ENCODE assay signal across 36 cellular contexts in genomic region chr11:88575876-88576275, GRCh38.
"Had no signal": no experiment of that assay in that cellular context is flagged by ENCODE, and none has a peak within 500 bp of the region (broad histone marks: within the 10 kb centered on the region; RNA-seq: fewer than 3 reads in every experiment).

No MANE protein-coding gene starts in this region.

- FAIRE-seq: bronchial epithelial cell, TTC549 had no signal

- H3K9me3 Mint-ChIP-seq: activated B cell treated with CpG ODN at 0.5 μM for 24 hours; activated CD4-positive, alpha-beta memory T cell treated with anti-CD3 and anti-CD28 coated beads, Interleukin-2, amount 10 ng/mL, durations not matched to agents 7 days and 5 days; activated CD4-positive, alpha-beta T cell treated with anti-CD3 and anti-CD28 coated beads, Interleukin-2, amount 10 ng/mL, durations not matched to agents 7 days and 5 days; activated naive CD4-positive, alpha-beta T cell treated with anti-CD3 and anti-CD28 coated beads, Interleukin-2, amount 10 ng/mL, durations not matched to agents 7 days and 5 days; activated naive CD8-positive, alpha-beta T cell treated with anti-CD3 and anti-CD28 coated beads, Interleukin-2, amount 10 ng/mL, durations not matched to agents 7 days and 5 days; activated naive CD8-positive, alpha-beta T cell treated with anti-CD3 and anti-CD28 coated beads, Interleukin-2, amount 50 U/mL, for 24 hours; activated T-cell treated with anti-CD3 and anti-CD28 coated beads, Interleukin-2, amount 50 U/mL, for 24 hours; activated T-helper 2 cell treated with anti-CD3 and anti-CD28 coated beads, Interferon-gamma antibody, Interleukin-2, Interleukin-4, amounts not matched to agents 10 μg/mL and 5 μg/mL and 100 μg/mL, durations not matched to agents 14 hours and 24 hours and 36 hours; brain; central memory CD8-positive, alpha-beta T cell; T-helper 1 cell treated with Interleukin-12 subunit alpha and Interleukin-12 subunit beta and Interleukin-4 antibody, amounts not matched to agents 30 μg/mL and 1 μg/mL, for 36 hours; T-helper 2 cell treated with Interferon-gamma antibody and Interleukin-4, amounts not matched to agents 5 μg/mL and 100 μg/mL, for 36 hours had no signal

- H3K36me3 Mint-ChIP-seq: activated CD8-positive, alpha-beta memory T cell treated with anti-CD3 and anti-CD28 coated beads, Interleukin-2, amount 10 ng/mL, durations not matched to agents 7 days and 5 days; activated naive CD4-positive, alpha-beta T cell treated with anti-CD3 and anti-CD28 coated beads, Interleukin-2, amount 10 ng/mL, durations not matched to agents 7 days and 5 days; activated naive CD4-positive, alpha-beta T cell treated with anti-CD3 and anti-CD28 coated beads, Interleukin-2, amount 50 U/mL, for 24 hours; activated naive CD8-positive, alpha-beta T cell treated with anti-CD3 and anti-CD28 coated beads, Interleukin-2, amount 10 ng/mL, durations not matched to agents 7 days and 5 days; brain had no signal

- DNase-seq: activated B cell treated with CpG ODN at 0.5 μM for 24 hours; activated CD4-positive, alpha-beta memory T cell treated with anti-CD3 and anti-CD28 coated beads, Interleukin-2, amount 10 ng/mL, durations not matched to agents 7 days and 5 days; activated CD4-positive, alpha-beta T cell treated with anti-CD3 and anti-CD28 coated beads for 48 hours; activated CD4-positive, alpha-beta T cell treated with anti-CD3 and anti-CD28 coated beads, Interleukin-2, amount 10 ng/mL, durations not matched to agents 7 days and 5 days; activated CD4-positive, alpha-beta T cell treated with anti-CD3 and anti-CD28 coated beads, Interleukin-2, amount 50 U/mL, for 48 hours; activated CD4-positive, CD25-positive, alpha-beta regulatory T cell treated with anti-CD3 and anti-CD28 coated beads, Interleukin-2, amount 50 U/mL, for 72 hours; activated CD8-positive, alpha-beta memory T cell treated with anti-CD3 and anti-CD28 coated beads for 24 hours; activated CD8-positive, alpha-beta memory T cell treated with anti-CD3 and anti-CD28 coated beads, Interleukin-2, amount 10 ng/mL, durations not matched to agents 7 days and 5 days; activated CD8-positive, alpha-beta memory T cell treated with anti-CD3 and anti-CD28 coated beads, Interleukin-2, amount 50 U/mL, for 48 hours; activated CD8-positive, alpha-beta T cell treated with anti-CD3 and anti-CD28 coated beads, Interleukin-2, amount 10 ng/mL, durations not matched to agents 7 days and 5 days; activated effector memory CD4-positive, alpha-beta T cell treated with Interleukin-2 at 50 U/mL for 16 hours; activated gamma-delta T cell; activated naive CD4-positive, alpha-beta T cell treated with anti-CD3 and anti-CD28 coated beads, Interleukin-2, amount 10 ng/mL, durations not matched to agents 7 days and 5 days; activated naive CD4-positive, alpha-beta T cell treated with Interleukin-2 at 50 U/mL for 16 hours; activated naive CD8-positive, alpha-beta T cell treated with anti-CD3 and anti-CD28 coated beads, Interleukin-2, amount 10 ng/mL, durations not matched to agents 7 days and 5 days; activated naive CD8-positive, alpha-beta T cell treated with anti-CD3 and anti-CD28 coated beads, Interleukin-2, amount 50 U/mL, for 24 hours; activated T-cell treated with anti-CD3 and anti-CD28 coated beads, Interleukin-2, amount 50 U/mL, for 24 hours; activated T-cell treated with anti-CD3 and anti-CD28 coated beads, Interleukin-2, amount 50 U/mL, for 48 hours; amygdala; anterior cingulate cortex; caudate nucleus; T-helper 1 cell; T-helper 2 cell; T-helper 9 cell had no signal

- H3K27me3 Mint-ChIP-seq: activated B cell treated with CpG ODN at 0.5 μM for 24 hours; activated naive CD4-positive, alpha-beta T cell treated with anti-CD3 and anti-CD28 coated beads, Interleukin-2, amount 10 ng/mL, durations not matched to agents 7 days and 5 days; activated naive CD8-positive, alpha-beta T cell treated with anti-CD3 and anti-CD28 coated beads, Interleukin-2, amount 10 ng/mL, durations not matched to agents 7 days and 5 days; brain had no signal

- H3K27ac ChIP-seq: ascending aorta, cardiac muscle cell, VCaP had no signal

- H3K4me3 Mint-ChIP-seq: activated B cell treated with CpG ODN at 0.5 μM for 24 hours; activated CD4-positive, alpha-beta memory T cell treated with anti-CD3 and anti-CD28 coated beads, Interleukin-2, amount 10 ng/mL, durations not matched to agents 7 days and 5 days; activated CD4-positive, alpha-beta T cell treated with anti-CD3 and anti-CD28 coated beads, Interleukin-2, amount 10 ng/mL, durations not matched to agents 7 days and 5 days; activated CD8-positive, alpha-beta memory T cell treated with anti-CD3 and anti-CD28 coated beads, Interleukin-2, amount 10 ng/mL, durations not matched to agents 7 days and 5 days; activated CD8-positive, alpha-beta T cell treated with anti-CD3 and anti-CD28 coated beads, Interleukin-2, amount 10 ng/mL, durations not matched to agents 7 days and 5 days; activated naive CD4-positive, alpha-beta T cell treated with anti-CD3 and anti-CD28 coated beads, Interleukin-2, amount 10 ng/mL, durations not matched to agents 7 days and 5 days; activated naive CD4-positive, alpha-beta T cell treated with anti-CD3 and anti-CD28 coated beads, Interleukin-2, amount 50 U/mL, for 24 hours; activated naive CD8-positive, alpha-beta T cell; activated naive CD8-positive, alpha-beta T cell treated with anti-CD3 and anti-CD28 coated beads, Interleukin-2, amount 10 ng/mL, durations not matched to agents 7 days and 5 days; activated naive CD8-positive, alpha-beta T cell treated with anti-CD3 and anti-CD28 coated beads, Interleukin-2, amount 50 U/mL, for 24 hours; activated T-cell treated with anti-CD3 and anti-CD28 coated beads, Interleukin-2, amount 50 U/mL, for 24 hours; brain; central memory CD8-positive, alpha-beta T cell; T-helper 1 cell treated with Interleukin-12 subunit alpha and Interleukin-12 subunit beta and Interleukin-4 antibody, amounts not matched to agents 30 μg/mL and 1 μg/mL, for 36 hours; T-helper 2 cell treated with Interferon-gamma antibody and Interleukin-4, amounts not matched to agents 5 μg/mL and 100 μg/mL, for 36 hours had no signal

- H3K4me1 ChIP-seq: ascending aorta had no signal

- H3K9me3 ChIP-seq: ascending aorta had no signal

- H3K36me3 ChIP-seq: ascending aorta, cardiac muscle cell had no signal

- ATAC-seq: activated CD8-positive, alpha-beta memory T cell treated with anti-CD3 and anti-CD28 coated beads, Interleukin-2, amount 10 ng/mL, durations not matched to agents 7 days and 5 days; activated CD8-positive, alpha-beta T cell treated with anti-CD3 and anti-CD28 coated beads, Interleukin-2, amount 10 ng/mL, durations not matched to agents 7 days and 5 days; activated naive CD8-positive, alpha-beta T cell treated with anti-CD3 and anti-CD28 coated beads, Interleukin-2, amount 50 U/mL, for 24 hours had no signal

- H3K27me3 ChIP-seq: ascending aorta, cardiac muscle cell had no signal

- H3K4me3 ChIP-seq: ascending aorta, cardiac muscle cell had no signal

- H3K4me1 Mint-ChIP-seq: activated B cell treated with CpG ODN at 0.5 μM for 24 hours; activated CD4-positive, alpha-beta memory T cell treated with anti-CD3 and anti-CD28 coated beads, Interleukin-2, amount 10 ng/mL, durations not matched to agents 7 days and 5 days; activated CD4-positive, alpha-beta T cell treated with anti-CD3 and anti-CD28 coated beads, Interleukin-2, amount 10 ng/mL, durations not matched to agents 7 days and 5 days; activated CD8-positive, alpha-beta memory T cell treated with anti-CD3 and anti-CD28 coated beads, Interleukin-2, amount 10 ng/mL, durations not matched to agents 7 days and 5 days; activated naive CD4-positive, alpha-beta T cell treated with anti-CD3 and anti-CD28 coated beads, Interleukin-2, amount 10 ng/mL, durations not matched to agents 7 days and 5 days; activated naive CD4-positive, alpha-beta T cell treated with anti-CD3 and anti-CD28 coated beads, Interleukin-2, amount 50 U/mL, for 24 hours; activated naive CD8-positive, alpha-beta T cell treated with anti-CD3 and anti-CD28 coated beads, Interleukin-2, amount 10 ng/mL, durations not matched to agents 7 days and 5 days; activated naive CD8-positive, alpha-beta T cell treated with anti-CD3 and anti-CD28 coated beads, Interleukin-2, amount 50 U/mL, for 24 hours; brain; central memory CD8-positive, alpha-beta T cell had no signal

- H3K27ac Mint-ChIP-seq: activated B cell treated with CpG ODN at 0.5 μM for 24 hours; activated CD4-positive, alpha-beta memory T cell treated with anti-CD3 and anti-CD28 coated beads, Interleukin-2, amount 10 ng/mL, durations not matched to agents 7 days and 5 days; activated CD4-positive, alpha-beta T cell treated with anti-CD3 and anti-CD28 coated beads, Interleukin-2, amount 10 ng/mL, durations not matched to agents 7 days and 5 days; activated CD8-positive, alpha-beta memory T cell treated with anti-CD3 and anti-CD28 coated beads, Interleukin-2, amount 10 ng/mL, durations not matched to agents 7 days and 5 days; activated CD8-positive, alpha-beta T cell treated with anti-CD3 and anti-CD28 coated beads, Interleukin-2, amount 10 ng/mL, durations not matched to agents 7 days and 5 days; activated naive CD4-positive, alpha-beta T cell treated with anti-CD3 and anti-CD28 coated beads, Interleukin-2, amount 10 ng/mL, durations not matched to agents 7 days and 5 days; activated naive CD4-positive, alpha-beta T cell treated with anti-CD3 and anti-CD28 coated beads, Interleukin-2, amount 50 U/mL, for 24 hours; activated naive CD8-positive, alpha-beta T cell; activated naive CD8-positive, alpha-beta T cell treated with anti-CD3 and anti-CD28 coated beads, Interleukin-2, amount 10 ng/mL, durations not matched to agents 7 days and 5 days; activated naive CD8-positive, alpha-beta T cell treated with anti-CD3 and anti-CD28 coated beads, Interleukin-2, amount 50 U/mL, for 24 hours; activated T-cell treated with anti-CD3 and anti-CD28 coated beads, Interleukin-2, amount 50 U/mL, for 24 hours; activated T-helper 2 cell treated with anti-CD3 and anti-CD28 coated beads, Interferon-gamma antibody, Interleukin-2, Interleukin-4, amounts not matched to agents 10 μg/mL and 5 μg/mL and 100 μg/mL, durations not matched to agents 14 hours and 24 hours and 36 hours; brain; T-helper 1 cell treated with Interleukin-12 subunit alpha and Interleukin-12 subunit beta and Interleukin-4 antibody, amounts not matched to agents 30 μg/mL and 1 μg/mL, for 36 hours; T-helper 2 cell treated with Interferon-gamma antibody and Interleukin-4, amounts not matched to agents 5 μg/mL and 100 μg/mL, for 36 hours had no signal
